Comparison of ENCODE assay signal across 8 cellular contexts in the genomic region with DNA sequence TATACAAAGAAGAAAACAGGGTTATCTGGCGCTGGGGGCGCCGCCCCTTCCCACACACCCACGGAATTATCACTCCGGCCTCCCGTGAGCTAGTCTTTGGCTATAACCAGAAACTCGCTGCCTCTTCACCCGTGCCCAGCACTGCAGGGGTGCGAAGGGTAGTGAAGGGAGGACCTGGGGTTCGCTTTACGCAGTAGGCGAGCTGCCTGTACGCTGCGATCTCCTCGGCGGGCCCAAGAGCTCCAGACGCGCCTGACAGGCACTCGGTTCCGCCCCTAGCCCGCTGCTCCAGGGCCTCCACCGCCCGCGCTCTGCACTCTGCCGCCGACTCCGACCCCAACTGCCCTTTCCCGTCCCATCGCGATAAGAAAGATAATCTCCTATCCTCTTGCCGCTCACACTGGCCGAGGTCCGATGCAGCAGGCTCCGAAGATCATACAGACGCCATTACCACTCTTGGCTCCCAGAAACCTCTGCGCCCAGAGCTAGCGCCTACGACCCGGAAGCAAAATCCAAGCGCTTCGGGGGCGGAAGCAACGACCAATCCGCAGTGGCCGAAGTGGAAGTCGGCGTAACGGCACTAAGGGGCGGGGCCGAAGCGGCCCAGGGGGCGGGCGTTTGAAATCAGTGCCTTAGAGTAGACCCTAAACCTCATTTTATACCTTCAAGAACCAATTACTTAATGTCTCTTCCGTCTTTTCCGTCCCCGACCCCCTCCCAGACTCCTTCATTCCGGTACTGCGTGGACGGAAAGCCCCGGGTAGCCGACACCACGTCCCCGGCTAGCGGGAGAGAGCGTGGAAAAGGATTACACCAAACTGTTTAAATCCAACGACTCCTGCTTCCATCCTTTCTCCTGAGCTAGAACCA. TPM values are rescaled to one million over a fixed set of nuclear protein-coding genes. Genes with fewer than 3 reads are reported as not detected.
DNase-seq lines count a peak whose midpoint lies in the region; ATAC-seq and TF ChIP-seq lines count a peak whose summit lies in the region.

A gene (minus strand): TSS at position 458 of the 870 bp plus-strand sequence. CDS start 1,371 bp downstream, outside the sequence.
A gene (plus strand): TSS at position 611 of the 870 bp plus-strand sequence. CDS start 23,664 bp downstream, outside the sequence.

- H3K36me3 ChIP-seq in PC-9 (ENCODE audit: low read depth) (peaks cover 32% of the 10 kb centered on the region), mucosa of stomach (ENCODE audit: control insufficient read depth, insufficient read depth, low read length) (peaks cover 12% of the 10 kb centered on the region)

- H3K4me3 Mint-ChIP-seq in activated T-cell treated with anti-CD3 and anti-CD28 coated beads, Interleukin-2, amount 50 U/mL, for 4 hours = peak within 1 kb of the TSS; percentile 97

- peak within 1 kb of the TSS; percentile 98 for H3K4me2 ChIP-seq in PC-9

- peak; percentile 100 for ATAC-seq in GM21723 (IDR thresholded peaks at IDR 0.05; ENCODE audit: unreplicated experiment)
- peak; percentile 99 to 100 for ATAC-seq in activated T-cell treated with anti-CD3 and anti-CD28 coated beads, Interleukin-2, amount 50 U/mL, for 4 hours
- ATAC-seq in esophagus mucosa = peak; percentile 99

- peaks cover 28% of the 10 kb centered on the region for H3K36me3 Mint-ChIP-seq in activated T-cell treated with anti-CD3 and anti-CD28 coated beads, Interleukin-2, amount 50 U/mL, for 4 hours (ENCODE audit: insufficient read depth)

- peak within 1 kb of the TSS; percentile 92 for H3K9ac ChIP-seq in mucosa of stomach (ENCODE audit: low read length)

- no peaks in the 10 kb centered on the region for H3K27me3 Mint-ChIP-seq in activated T-cell treated with anti-CD3 and anti-CD28 coated beads, Interleukin-2, amount 50 U/mL, for 4 hours (ENCODE audit: low read depth)

- peaks cover 32% of the 10 kb centered on the region for H3K4me1 Mint-ChIP-seq in activated T-cell treated with anti-CD3 and anti-CD28 coated beads, Interleukin-2, amount 50 U/mL, for 4 hours (ENCODE audit: low read depth)

- peak within 1 kb of the TSS; percentile 44 for H3K27ac ChIP-seq in PC-9

- H3K27me3 ChIP-seq in PC-9 (ENCODE audit: insufficient read depth, low read depth) (no peaks in the 10 kb centered on the region), mucosa of stomach (ENCODE audit: control insufficient read depth, insufficient read depth, low read length) (no peaks in the 10 kb centered on the region)

- H3K4me3 ChIP-seq in PC-9 (peak within 1 kb of the TSS; percentile 76), mucosa of stomach (ENCODE audit: low read length) (peak within 1 kb of the TSS; percentile 64)

- in situ Hi-C loops in KBM-7 (cut with MboI; ENCODE audit: low pct_unique_long_range_greater_than_20kb, low sequenced_read_pairs) = no loop called here

- H3K9me3 Mint-ChIP-seq in activated T-cell treated with anti-CD3 and anti-CD28 coated beads, Interleukin-2, amount 50 U/mL, for 4 hours = no peaks in the 10 kb centered on the region

- BruUV-seq in PC-9 (replicated peaks; lab: Mats Ljungman, UMichigan) = no TSS peak

- H3K9me2 ChIP-seq in PC-9 (ENCODE audit: insufficient read depth) = no peaks in the 10 kb centered on the region

- no peak for TF ChIP-seq CTCF in PC-9 (conservative IDR thresholded peaks at IDR 0.05)

- peak; percentile 95 for DNase-seq in DMS53 treated with DMSO at 0.1 percent for 48 hours (lab: John Stamatoyannopoulos, UW; ENCODE audit: unreplicated experiment)
- peak; percentile 92 for DNase-seq in KBM-7
- peak; percentile 88 to 91 for DNase-seq in PC-9
- peak; percentile 93 for DNase-seq in activated T-cell treated with anti-CD3 and anti-CD28 coated beads, Interleukin-2, amount 50 U/mL, for 4 hours
- peak; percentile 96 for DNase-seq in stimulated activated CD8-positive, alpha-beta memory T cell treated with anti-CD3 and anti-CD28 coated beads, Interleukin-4, amount 100 ng/mL, for 48 hours

- H3K9me3 ChIP-seq in PC-9 (ENCODE audit: insufficient read depth, low read depth) (no peaks in the 10 kb centered on the region), mucosa of stomach (ENCODE audit: control insufficient read depth, low read length) (no peaks in the 10 kb centered on the region)

- H3K4me1 ChIP-seq in PC-9 (replicated peaks; ENCODE audit: insufficient read depth) (peaks cover 11% of the 10 kb centered on the region), mucosa of stomach (ENCODE audit: control insufficient read depth, insufficient read depth, low read length) (peaks cover 5% of the 10 kb centered on the region)

- H4K20me1 ChIP-seq in PC-9 (ENCODE audit: insufficient read depth) = no peaks in the 10 kb centered on the region; the same call in 1 of the 2 replicates

- CTCF ChIA-PET in PC-9 (lab: Charles Lee) = interaction anchor here (0.5 to 0.7 kb wide), 3 partner anchors 178 to 924 kb away, joined by 3 to 5 read pairs (median 3); no protein-coding TSS in a partner anchor

- intact Hi-C loops in PC-9 (cut with micrococcal nuclease; ENCODE audit: unreplicated experiment) = loop anchor here (1.0 to 10.0 kb wide), 4 partner anchors 94 to 209 kb away; a partner anchor contains a TSS

- peaks cover 23% of the 10 kb centered on the region for H3K79me2 ChIP-seq in PC-9 (ENCODE audit: low read depth)

- H2AFZ ChIP-seq in PC-9 = peak within 1 kb of the TSS; percentile 95

- peaks cover 11% of the 10 kb centered on the region for H3F3A ChIP-seq in PC-9 (ENCODE audit: insufficient read depth, low read depth)

- POLR2A ChIA-PET in PC-9 (lab: Charles Lee; ENCODE audit: unreplicated experiment) = interaction anchor here (0.6 to 1.4 kb wide), 7 partner anchors 47 to 820 kb away, joined by 3 to 5 read pairs (median 3); a partner anchor contains a TSS

RNA-seq across cellular contexts. Expression of the first gene that starts in this region (rescaled TPM):
- 50.9 and 54.2 TPM in 2 replicates for total RNA-seq in PC-9 (2021)
- 100 to 1,000 TPM in 1 of 3 donors, 10 to 100 TPM in 2; 94.2 to 110 (median 95.1) TPM for total RNA-seq in activated T-cell treated with anti-CD3 and anti-CD28 coated beads, Interleukin-2, amount 50 U/mL, for 4 hours
- total RNA-seq in esophagus mucosa = 49.1 TPM

RNA-seq across cellular contexts. Expression of the second gene that starts in this region (rescaled TPM):
- 0.85 and 1.1 TPM in 2 replicates for total RNA-seq in PC-9 (2021)
- 1 to 10 TPM in 1 of 3 donors, under 1 TPM in 2; 0.76 to 1.1 (median 0.90) TPM for total RNA-seq in activated T-cell treated with anti-CD3 and anti-CD28 coated beads, Interleukin-2, amount 50 U/mL, for 4 hours
- 0.32 TPM for total RNA-seq in esophagus mucosa

Comparison
In these comparisons a context has a peak if more than half of its experiments do, and no peak if none do; other contexts are left out.
1. Peak in every context shown above with its lines: DNase-seq, ATAC-seq, H3K4me3 ChIP-seq and H3K27ac ChIP-seq.